ENCODE assay signal across 24 cellular contexts in the genomic region with DNA sequence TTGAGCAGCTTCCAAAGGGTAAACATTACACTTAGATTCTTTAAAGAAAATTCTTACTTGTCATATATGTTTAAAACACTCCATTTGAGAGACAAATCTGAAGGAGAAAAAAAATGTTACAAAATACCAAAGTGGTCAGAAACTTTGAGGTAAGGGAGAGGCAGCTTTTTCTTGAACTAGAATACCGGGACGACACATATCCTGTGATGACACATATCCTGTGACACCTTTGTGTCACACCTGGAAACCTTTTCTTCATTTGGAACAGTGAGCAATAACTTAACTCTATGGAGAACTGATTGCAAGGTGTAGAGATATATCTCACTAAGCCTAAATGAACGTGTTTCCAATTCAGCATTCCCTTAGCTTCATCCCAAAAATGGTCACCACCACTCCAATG. TPM values are rescaled to one million over a fixed set of nuclear protein-coding genes. Genes with fewer than 3 reads are reported as not detected.
"Had no signal": no experiment of that assay in that cellular context is flagged by ENCODE, and none has a peak within 500 bp of the region (broad histone marks: within the 10 kb centered on the region; RNA-seq: fewer than 3 reads in every experiment).

No MANE protein-coding gene starts in this region.

- H3K4me3 ChIP-seq: coronary artery, lung, prostate gland, sigmoid colon, stomach, thyroid gland had no signal

- H3K27ac ChIP-seq: coronary artery, prostate gland, sigmoid colon, stomach, thyroid gland had no signal

- H3K9me3 ChIP-seq: prostate gland, stomach, thyroid gland had no signal

- H3K4me1 ChIP-seq: prostate gland had no signal

- H3K36me3 Mint-ChIP-seq: mesothelial cell of epicardium; stimulated activated effector memory CD8-positive, alpha-beta T cell treated with anti-CD3 and anti-CD28 coated beads, Interleukin-12 subunit alpha, Interleukin-12 subunit beta, amount 100 ng/mL, for 72 hours; type B pancreatic cell had no signal

- H3K27ac Mint-ChIP-seq: mesothelial cell of epicardium; naive thymus-derived CD8-positive, alpha-beta T cell; nephron progenitor cell; stimulated activated effector memory CD8-positive, alpha-beta T cell treated with anti-CD3 and anti-CD28 coated beads, Interleukin-12 subunit alpha, Interleukin-12 subunit beta, amount 100 ng/mL, for 72 hours; type B pancreatic cell had no signal

- ATAC-seq: left lobe of liver; naive thymus-derived CD8-positive, alpha-beta T cell; right cardiac atrium; stimulated activated effector memory CD8-positive, alpha-beta T cell treated with anti-CD3 and anti-CD28 coated beads, Interleukin-12 subunit alpha, Interleukin-12 subunit beta, amount 100 ng/mL, for 72 hours had no signal

- H3K36me3 ChIP-seq: prostate gland, sigmoid colon, stomach, thyroid gland had no signal

- H3K9me3 Mint-ChIP-seq: mesothelial cell of epicardium, type B pancreatic cell had no signal

- DNase-seq: dermis blood vessel endothelial cell; effector memory CD4-positive, alpha-beta T cell; head of caudate nucleus; kidney glomerular epithelial cell; mesenchymal stem cell; naive thymus-derived CD8-positive, alpha-beta T cell; nephron progenitor cell; nucleus accumbens; right cardiac atrium; sigmoid colon; stimulated activated CD4-positive, alpha-beta T cell treated with anti-CD3 and anti-CD28 coated beads, Interleukin-2, amount 100 ng/mL, for 24 hours; stimulated activated CD4-positive, alpha-beta T cell treated with anti-CD3 and anti-CD28 coated beads, Interleukin-4, amount 100 ng/mL, for 24 hours; stimulated activated naive CD4-positive, alpha-beta T cell treated with Interleukin-2 at 50 U/mL for 16 hours; stomach; thyroid gland had no signal

- H3K4me3 Mint-ChIP-seq: mesothelial cell of epicardium; naive thymus-derived CD8-positive, alpha-beta T cell; nephron progenitor cell; stimulated activated effector memory CD8-positive, alpha-beta T cell treated with anti-CD3 and anti-CD28 coated beads, Interleukin-12 subunit alpha, Interleukin-12 subunit beta, amount 100 ng/mL, for 72 hours; type B pancreatic cell had no signal

RNA-seq across cellular contexts. Expression of gene GRIN2B, which starts 4.6 kb away (rescaled TPM):
- total RNA-seq: dermis blood vessel endothelial cell; endothelial cell of umbilical vein; left lobe of liver; naive thymus-derived CD8-positive, alpha-beta T cell; osteocyte had no signal
